ENCODE assay signal across 8 cellular contexts in the genomic region with DNA sequence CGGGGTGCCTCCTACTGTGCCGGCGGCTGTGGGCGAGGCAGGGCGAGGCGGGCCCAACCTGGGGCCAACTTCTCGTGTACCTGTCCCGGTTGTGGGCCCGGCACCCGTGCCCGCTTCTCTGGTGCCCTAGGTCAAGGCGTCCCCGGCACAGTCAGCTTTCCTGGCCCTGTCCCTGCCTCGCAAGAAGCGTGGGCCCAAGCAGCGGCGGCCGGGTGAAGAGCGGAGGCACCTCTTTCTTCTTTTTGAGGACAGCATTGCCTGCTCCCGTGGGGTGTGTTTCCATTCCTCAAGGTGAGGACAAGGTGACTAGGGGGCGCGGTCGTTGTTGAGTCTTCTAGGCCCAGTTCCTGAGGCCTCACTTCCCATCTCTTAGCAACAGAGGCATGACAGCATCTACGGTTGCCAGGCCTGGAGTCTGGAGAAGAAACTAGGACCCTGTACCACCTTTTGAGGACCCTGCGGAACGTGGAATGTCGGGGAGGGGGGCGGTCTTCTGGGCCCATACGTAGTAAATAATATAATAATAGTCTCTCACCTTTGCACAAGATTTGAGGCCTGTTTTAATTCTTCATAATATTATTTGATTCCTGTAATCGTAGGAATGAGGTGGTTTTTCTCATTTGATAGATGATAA. TPM values are rescaled to one million over a fixed set of nuclear protein-coding genes. Genes with fewer than 3 reads are reported as not detected.
DNase-seq lines count a peak whose midpoint lies in the region; TF ChIP-seq lines count a peak whose summit lies in the region.

No MANE protein-coding gene starts in this region.

- no CpG with 5 or more reads among the region's 30 CpGs for WGBS in H9 (ENCODE audit: extremely low coverage, insufficient read length, low lambda C conversion rate)

- H3K23ac ChIP-seq in H9 (ENCODE audit: insufficient read length, low read depth, low read length): no peak overlapping the region

- H3K18ac ChIP-seq in H9 (ENCODE audit: insufficient read length, low read depth, low read length): peak overlapping the region; percentile 81

- H3K4ac ChIP-seq in H9 (ENCODE audit: low read depth, low read length): no peak overlapping the region; the same call in 1 of the 2 replicates

- peaks cover 3% of the 10 kb centered on the region for H3K23me2 ChIP-seq in H9 (ENCODE audit: insufficient read length, low read depth, low read length, poor library complexity, severe bottlenecking)

- peaks cover 2% of the 10 kb centered on the region for H3K4me1 ChIP-seq in H9 (ENCODE audit: insufficient read depth, low read length)
- peaks cover 18% of the 10 kb centered on the region for H3K4me1 ChIP-seq in OCI-LY3 (ENCODE audit: low read length)

- H2BK15ac ChIP-seq in H9 (ENCODE audit: low read depth, low read length): no peak overlapping the region

- H3K79me2 ChIP-seq in H9 (ENCODE audit: insufficient read depth, low read length) (peaks cover 28% of the 10 kb centered on the region), OCI-LY3 (ENCODE audit: low read length) (peaks cover 87% of the 10 kb centered on the region)

- no peak overlapping the region for H2AFZ ChIP-seq in H9 (ENCODE audit: low read length)
- peak overlapping the region; percentile 9; the same call in 1 of the 2 replicates for H2AFZ ChIP-seq in OCI-LY3 (ENCODE audit: low read depth, low read length)

- H3K4me3 ChIP-seq in GM06990 (replicated peaks; ENCODE audit: low read depth, low read length): peak overlapping the region; percentile 91
- H3K4me3 ChIP-seq in OCI-LY3 (ENCODE audit: low read length): peak overlapping the region; percentile 79
- peak overlapping the region; percentile 85 for H3K4me3 ChIP-seq in coronary artery

- peaks cover 15% of the 10 kb centered on the region for H3K36me3 ChIP-seq in GM06990 (ENCODE audit: control insufficient read depth, insufficient read depth, low read length)
- H3K36me3 ChIP-seq in OCI-LY3 (replicated peaks; ENCODE audit: low read depth, low read length): peaks cover 30% of the 10 kb centered on the region

- H2BK120ac ChIP-seq in H9 (ENCODE audit: low read depth, low read length, poor library complexity, severe bottlenecking): no peak overlapping the region

- H3K36me3 Mint-ChIP-seq in H9 (ENCODE audit: insufficient read depth in 1 of 3, low read depth in 3 of 3) (peaks cover 27 to 39% (median 38%) of the 10 kb centered on the region in 3 experiments), mesothelial cell of epicardium (peaks cover 13% of the 10 kb centered on the region)

- no peak for DNase-seq in GM06990 (ENCODE audit: extremely low read depth, insufficient read length)
- DNase-seq in H9: no peak
- no peak for DNase-seq in coronary artery (ENCODE audit: low spot score)
- DNase-seq in mesothelial cell of epicardium (ENCODE audit: low spot score in 2 of 2, unreplicated experiment in 2 of 2): no peak
- DNase-seq in ureter (ENCODE audit: low spot score): peak; percentile 51
- no peak for DNase-seq in stimulated activated naive CD4-positive, alpha-beta T cell (lab: John Stamatoyannopoulos, UW)
- DNase-seq in NCI-H2029 treated with DMSO at 0.1 percent for 48 hours (lab: John Stamatoyannopoulos, UW): no peak

- no peak overlapping the region for H4K5ac ChIP-seq in H9 (ENCODE audit: insufficient read length, low read depth, low read length)

- no peaks in the 10 kb centered on the region for H3K9me3 ChIP-seq in H9 (ENCODE audit: control insufficient read depth, low read depth, low read length)
- H3K9me3 ChIP-seq in OCI-LY3 (ENCODE audit: insufficient read depth, low read length): no peaks in the 10 kb centered on the region

- H2BK12ac ChIP-seq in H9 (ENCODE audit: insufficient read length, low read depth, low read length): no peak overlapping the region

- H3K9ac ChIP-seq in H9 (ENCODE audit: extremely low read depth, insufficient read length, low read length) (peak overlapping the region; percentile 85), OCI-LY3 (ENCODE audit: low read length) (peak overlapping the region; percentile 84)

- H4K20me1 ChIP-seq in H9 (ENCODE audit: control insufficient read depth, insufficient read depth, insufficient read length) (no peaks in the 10 kb centered on the region), OCI-LY3 (ENCODE audit: insufficient read depth, low read length) (no peaks in the 10 kb centered on the region)

- H3K27me3 Mint-ChIP-seq in H9 (ENCODE audit: low read depth) (no peaks in the 10 kb centered on the region), mesothelial cell of epicardium (ENCODE audit: low read depth) (no peaks in the 10 kb centered on the region)

- H4K91ac ChIP-seq in H9 (ENCODE audit: insufficient read length, low read depth, low read length): no peak overlapping the region

- peaks cover 10% of the 10 kb centered on the region for H3K79me1 ChIP-seq in H9 (ENCODE audit: insufficient read depth, low read depth, low read length, poor library complexity, severe bottlenecking)

- no peak overlapping the region for H2BK20ac ChIP-seq in H9 (ENCODE audit: low read depth, low read length, poor library complexity, severe bottlenecking)

- TF ChIP-seq CTCF in GM06990 (IDR thresholded peaks at IDR 0.05; ENCODE audit: insufficient read depth, low read length, poor library complexity, severe bottlenecking) (no peak), H9 (conservative IDR thresholded peaks at IDR 0.05) (no peak), OCI-LY3 (IDR thresholded peaks at IDR 0.05; ENCODE audit: low read depth, low read length) (peak; percentile 27; the same call in 1 of the 2 replicates), coronary artery (IDR thresholded peaks at IDR 0.05) (no peak), mesothelial cell of epicardium (IDR thresholded peaks at IDR 0.05; ENCODE audit: unreplicated experiment) (no peak)

- H3K27ac ChIP-seq in H9 (ENCODE audit: insufficient read length, low read depth, low read length): no peak overlapping the region
- peak overlapping the region; percentile 77 for H3K27ac ChIP-seq in OCI-LY3 (ENCODE audit: low read length)
- peak overlapping the region; percentile 92 to 93 for H3K27ac ChIP-seq in coronary artery

- H3K27me3 ChIP-seq in GM06990 (replicated peaks; ENCODE audit: control insufficient read depth, insufficient read depth, low read length) (no peaks in the 10 kb centered on the region), H9 (ENCODE audit: insufficient read depth, low read length) (no peaks in the 10 kb centered on the region), OCI-LY3 (ENCODE audit: low read depth, low read length) (no peaks in the 10 kb centered on the region)

- peak overlapping the region; percentile 100 for H3K27ac Mint-ChIP-seq in H9
- H3K27ac Mint-ChIP-seq in mesothelial cell of epicardium: peak overlapping the region; percentile 99

- H3K9me3 Mint-ChIP-seq in H9: 0 out of 5 replicates have a peak, but pooled peaks cover 0 to 3% of the 10 kb centered on the region in 2 experiments
- H3K9me3 Mint-ChIP-seq in mesothelial cell of epicardium: no peaks in the 10 kb centered on the region

- no peak overlapping the region for H2AK5ac ChIP-seq in H9 (ENCODE audit: insufficient read length, low read length)

- H3T11ph ChIP-seq in H9 (ENCODE audit: low read length): no peak overlapping the region

- no peak overlapping the region for H2BK5ac ChIP-seq in H9 (ENCODE audit: insufficient read length, low read length)

- H4K8ac ChIP-seq in H9 (replicated peaks; ENCODE audit: insufficient read length, low read depth, low read length): no peak overlapping the region

- peaks cover 16 to 26% of the 10 kb centered on the region in 2 experiments for H3K4me1 Mint-ChIP-seq in H9
- peaks cover 23% of the 10 kb centered on the region for H3K4me1 Mint-ChIP-seq in mesothelial cell of epicardium

- H3K14ac ChIP-seq in H9 (ENCODE audit: insufficient read depth, low read length): peak overlapping the region; percentile 22; the same call in 1 of the 2 replicates

- H3K4me2 ChIP-seq in H9 (ENCODE audit: insufficient read depth, insufficient read length, low read length) (peak overlapping the region; percentile 58), OCI-LY3 (ENCODE audit: low read length) (peak overlapping the region; percentile 93)

- peak overlapping the region; percentile 95 to 96 for H3K4me3 Mint-ChIP-seq in H9
- H3K4me3 Mint-ChIP-seq in mesothelial cell of epicardium: peak overlapping the region; percentile 84

- no peak overlapping the region for H3K56ac ChIP-seq in H9 (ENCODE audit: insufficient read length, low read depth, low read length)

RNA-seq across cellular contexts. Expression of gene ACO2, which starts 0.4 kb away (rescaled TPM):
- total RNA-seq in H9 (2021) (64.9 and 66.6 TPM in 2 replicates), mesothelial cell of epicardium (66.9 to 69.9 TPM (median 69.4 TPM) in 3 replicates), ureter (121 TPM)

RNA-seq across cellular contexts. Expression of gene PHF5A, which starts 0.8 kb away (rescaled TPM):
- total RNA-seq in H9 (2021) (114 and 128 TPM in 2 replicates), mesothelial cell of epicardium (38.0 to 47.8 TPM (median 44.2 TPM) in 3 replicates), ureter (32.3 TPM)

RNA-seq across cellular contexts. Expression of gene TOB2, which starts 22.7 kb away (rescaled TPM):
- 75.8 and 78.0 TPM in 2 replicates for total RNA-seq in H9 (2021)
- total RNA-seq in mesothelial cell of epicardium: 40.2 to 44.0 TPM (median 42.1 TPM) in 3 replicates
- total RNA-seq in ureter: 49.9 TPM
